In the genomic region with DNA sequence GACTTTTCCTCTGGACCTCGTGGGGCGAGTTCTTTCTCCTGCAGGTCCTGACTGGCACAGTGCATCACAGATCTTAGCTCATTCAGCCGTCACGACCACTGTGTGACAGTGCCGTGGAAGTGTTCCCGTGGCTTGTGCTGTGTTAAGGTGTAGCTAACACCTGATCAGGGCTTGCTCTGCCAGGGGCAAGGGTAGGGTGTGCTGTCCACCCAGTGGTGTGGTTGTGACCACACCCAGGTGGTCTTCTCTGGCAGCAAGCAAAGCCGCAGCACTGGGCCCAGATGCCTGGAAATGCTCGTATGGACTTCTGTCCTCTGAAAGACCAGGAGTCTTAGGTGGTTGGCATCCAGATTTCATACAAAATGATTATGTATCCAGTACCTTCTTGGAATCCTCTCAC, we compare ENCODE assay signal across 21 cellular contexts.
"Had no signal": no experiment of that assay in that cellular context is flagged by ENCODE, and none has a peak within 500 bp of the region (broad histone marks: within the 10 kb centered on the region; RNA-seq: fewer than 3 reads in every experiment).

No MANE protein-coding gene starts in this region.

- H3K9me3 ChIP-seq: thyroid gland had no signal

- H3K27me3 ChIP-seq: cardiac muscle cell, left lung, thyroid gland had no signal

- H3K27ac Mint-ChIP-seq: activated naive CD4-positive, alpha-beta T cell treated with anti-CD3 and anti-CD28 coated beads, Interleukin-2, amount 10 ng/mL, durations not matched to agents 7 days and 5 days; immature natural killer cell; naive thymus-derived CD4-positive, alpha-beta T cell; progenitor cell of endocrine pancreas; WTC11 had no signal

- H3K9me3 Mint-ChIP-seq: immature natural killer cell had no signal

- H3K27me3 Mint-ChIP-seq: progenitor cell of endocrine pancreas had no signal

- H3K4me1 ChIP-seq: left lung, thyroid gland had no signal

- DNase-seq: activated CD4-positive, alpha-beta T cell treated with anti-CD3 and anti-CD28 coated beads, Interleukin-2, amount 50 U/mL, for 4 hours; activated naive CD4-positive, alpha-beta T cell treated with anti-CD3 and anti-CD28 coated beads, Interleukin-2, amount 10 ng/mL, durations not matched to agents 7 days and 5 days; activated T-cell treated with anti-CD3 and anti-CD28 coated beads, Interleukin-2, amount 50 U/mL, for 48 hours; dermis blood vessel endothelial cell; effector CD8-positive, alpha-beta T cell; foreskin melanocyte; immature natural killer cell; kidney glomerular epithelial cell; left lung; naive thymus-derived CD4-positive, alpha-beta T cell; stimulated activated CD4-positive, alpha-beta T cell treated with anti-CD3 and anti-CD28 coated beads, Interleukin-12 subunit alpha, Interleukin-12 subunit beta, amount 100 ng/mL, for 4 hours; stimulated activated CD4-positive, alpha-beta T cell treated with anti-CD3 and anti-CD28 coated beads, Interleukin-4, amount 100 ng/mL, for 4 hours; stimulated activated naive CD8-positive, alpha-beta T cell treated with anti-CD3 and anti-CD28 coated beads, Interleukin-15, Interleukin-2, amounts not matched to agents 100 U/mL and 50 U/mL, for 24 hours; T-helper 1 cell; T-helper 9 cell; thyroid gland had no signal

- H3K27ac ChIP-seq: cardiac muscle cell, left lung, thyroid gland had no signal

- H3K36me3 ChIP-seq: cardiac muscle cell, left lung, thyroid gland had no signal

- H3K4me1 Mint-ChIP-seq: activated naive CD4-positive, alpha-beta T cell treated with anti-CD3 and anti-CD28 coated beads, Interleukin-2, amount 10 ng/mL, durations not matched to agents 7 days and 5 days; immature natural killer cell; neural crest cell; WTC11 had no signal

- H3K36me3 Mint-ChIP-seq: activated naive CD4-positive, alpha-beta T cell treated with anti-CD3 and anti-CD28 coated beads, Interleukin-2, amount 10 ng/mL, durations not matched to agents 7 days and 5 days; immature natural killer cell had no signal

- H3K4me3 ChIP-seq: cardiac muscle cell, left lung, lung, thyroid gland had no signal

- H3K4me3 Mint-ChIP-seq: activated naive CD4-positive, alpha-beta T cell treated with anti-CD3 and anti-CD28 coated beads, Interleukin-2, amount 10 ng/mL, durations not matched to agents 7 days and 5 days; immature natural killer cell; naive thymus-derived CD4-positive, alpha-beta T cell; neural crest cell; WTC11 had no signal
